18 cellular contexts compared by ENCODE assay signal in genomic region chr5:123795688-123796087, GRCh38.
"Had no signal": no experiment of that assay in that cellular context is flagged by ENCODE, and none has a peak within 500 bp of the region (broad histone marks: within the 10 kb centered on the region; RNA-seq: fewer than 3 reads in every experiment).

No MANE protein-coding gene starts in this region.

- H3K4me3 ChIP-seq: esophagus muscularis mucosa, heart left ventricle, testis, tibial nerve had no signal

- ATAC-seq: heart left ventricle; naive thymus-derived CD4-positive, alpha-beta T cell; sciatic nerve; stimulated activated naive B cell treated with anti-CD40 and anti-IgM and Interleukin-4, amounts not matched to agents 10 μg/mL and 1 μg/mL and 100 μg/mL, for 72 hours; stimulated activated naive CD8-positive, alpha-beta T cell treated with anti-CD3 and anti-CD28 coated beads, Interleukin-15, amount 100 ng/mL, for 72 hours had no signal

- DNase-seq: effector memory CD4-positive, alpha-beta T cell; heart left ventricle; hippocampal formation; kidney glomerular epithelial cell; naive thymus-derived CD4-positive, alpha-beta T cell; nephron progenitor cell; posterior cingulate gyrus; stimulated activated CD4-positive, alpha-beta T cell treated with anti-CD3 and anti-CD28 coated beads, Interleukin-2, amount 100 ng/mL, for 24 hours; stimulated activated CD4-positive, alpha-beta T cell treated with anti-CD3 and anti-CD28 coated beads, Interleukin-4, amount 100 ng/mL, for 4 hours; stimulated activated naive B cell treated with anti-CD40 and anti-IgM and Interleukin-4, amounts not matched to agents 10 μg/mL and 1 μg/mL and 100 μg/mL, for 72 hours; stimulated activated naive CD8-positive, alpha-beta T cell treated with anti-CD3 and anti-CD28 coated beads, Interleukin-15, amount 100 ng/mL, for 72 hours; testis had no signal

- FAIRE-seq: endometrium, frontal cortex, islet of Langerhans had no signal
